In the genomic region with DNA sequence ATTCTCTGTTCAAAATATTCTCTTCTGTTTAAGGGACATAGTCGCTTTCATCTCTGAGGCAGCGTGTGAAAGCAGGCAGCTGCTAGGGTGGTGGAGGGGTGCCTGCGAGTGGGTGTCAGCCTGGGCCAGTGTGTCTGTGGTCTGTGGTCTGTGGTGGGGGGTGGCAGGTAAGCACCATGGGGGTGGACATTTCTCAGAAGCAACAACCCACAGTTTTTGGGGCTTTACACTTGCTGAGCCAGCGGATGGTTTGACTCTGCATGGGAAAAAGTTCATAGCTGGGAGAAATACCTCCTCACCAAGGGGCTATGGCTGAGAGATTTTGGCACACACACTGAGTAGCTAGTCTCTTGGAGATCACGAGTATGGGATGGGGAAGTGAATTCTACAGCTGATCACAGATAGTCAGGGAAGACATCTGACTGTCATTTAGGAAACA, we compare ENCODE assay signal across 8 cellular contexts.
DNase-seq lines count a peak whose midpoint lies in the region; ATAC-seq and TF ChIP-seq lines count a peak whose summit lies in the region.

No MANE protein-coding gene starts in this region.

- no peaks in the 10 kb centered on the region for H3K36me3 Mint-ChIP-seq in stimulated activated memory B cell treated with anti-CD40 and anti-IgM and Interleukin-4, amounts not matched to agents 10 μg/mL and 1 μg/mL and 100 μg/mL, for 72 hours

- H3K4me1 Mint-ChIP-seq in stimulated activated memory B cell treated with anti-CD40 and anti-IgM and Interleukin-4, amounts not matched to agents 10 μg/mL and 1 μg/mL and 100 μg/mL, for 72 hours = peaks cover 20% of the 10 kb centered on the region

- H3K27me3 Mint-ChIP-seq in stimulated activated memory B cell treated with anti-CD40 and anti-IgM and Interleukin-4, amounts not matched to agents 10 μg/mL and 1 μg/mL and 100 μg/mL, for 72 hours = peaks cover 7% of the 10 kb centered on the region

- TF ChIP-seq CTCF in right atrium auricular region (IDR thresholded peaks at IDR 0.05) = no peak

- H3K4me3 Mint-ChIP-seq in stimulated activated memory B cell treated with anti-CD40 and anti-IgM and Interleukin-4, amounts not matched to agents 10 μg/mL and 1 μg/mL and 100 μg/mL, for 72 hours = no peak overlapping the region

- H3K9me3 Mint-ChIP-seq in stimulated activated memory B cell treated with anti-CD40 and anti-IgM and Interleukin-4, amounts not matched to agents 10 μg/mL and 1 μg/mL and 100 μg/mL, for 72 hours = no peaks in the 10 kb centered on the region

- peak; percentile 93 for ATAC-seq in HG02763 (IDR thresholded peaks at IDR 0.05; ENCODE audit: unreplicated experiment)
- ATAC-seq in stimulated activated memory B cell treated with anti-CD40 and anti-IgM and Interleukin-4, amounts not matched to agents 10 μg/mL and 1 μg/mL and 100 μg/mL, for 72 hours = peak; percentile 89

- DNase-seq in activated effector memory CD4-positive, alpha-beta T cell treated with anti-CD3 and anti-CD28 coated beads, Interleukin-2, amount 50 U/mL, for 16 hours = peak; percentile 62
- no peak for DNase-seq in activated effector memory CD4-positive, alpha-beta T cell treated with Interleukin-2 at 50 U/mL for 16 hours
- DNase-seq in RPMI8226 (peak; percentile 4), NCI-H1105 (lab: John Stamatoyannopoulos, UW) (no peak), right atrium auricular region (ENCODE audit: low spot score) (no peak), NCI-H2171 treated with DMSO at 0.1 percent for 48 hours (lab: John Stamatoyannopoulos, UW) (no peak)

- H3K4me3 ChIP-seq in right atrium auricular region = no peak overlapping the region

- no peak overlapping the region for H3K27ac ChIP-seq in right atrium auricular region

- H3K27ac Mint-ChIP-seq in stimulated activated memory B cell treated with anti-CD40 and anti-IgM and Interleukin-4, amounts not matched to agents 10 μg/mL and 1 μg/mL and 100 μg/mL, for 72 hours = peak overlapping the region; percentile 54

- no peaks in the 10 kb centered on the region for H3K36me3 ChIP-seq in right atrium auricular region

- H3K9me3 ChIP-seq in right atrium auricular region = no peaks in the 10 kb centered on the region

- H3K4me1 ChIP-seq in right atrium auricular region = peaks cover 0 to 13% of the 10 kb centered on the region in 2 donors

- H3K27me3 ChIP-seq in right atrium auricular region = no peaks in the 10 kb centered on the region

Comparison
In these comparisons a context has a peak if more than half of its experiments do, and no peak if none do; other contexts are left out.
1. DNase-seq: peak in activated effector memory CD4-positive, alpha-beta T cell treated with anti-CD3 and anti-CD28 coated beads, Interleukin-2, amount 50 U/mL, for 16 hours (single experiment) and RPMI8226 (single experiment); none in activated effector memory CD4-positive, alpha-beta T cell treated with Interleukin-2 at 50 U/mL for 16 hours (single experiment), NCI-H1105 (single experiment), right atrium auricular region (single experiment) and NCI-H2171 treated with DMSO at 0.1 percent for 48 hours (single experiment).